Comparison of ENCODE assay signal across 13 cellular contexts in genomic region chr12:98422809-98423208, GRCh38.
DNase-seq lines count a peak whose midpoint lies in the region; TF ChIP-seq lines count a peak whose summit lies in the region.
"Had no signal": no experiment of that assay in that cellular context is flagged by ENCODE, and none has a peak within 500 bp of the region (broad histone marks: within the 10 kb centered on the region; RNA-seq: fewer than 3 reads in every experiment).

No MANE protein-coding gene starts in this region.

- H3K4me1 Mint-ChIP-seq in HFFc6 (ENCODE audit: low read depth): peaks cover 29% of the 10 kb centered on the region

- no peak overlapping the region for H2AFZ ChIP-seq in mammary epithelial cell (ENCODE audit: low read depth, low read length)

- peak; percentile 30; the same call in 1 of the 2 replicates for TF ChIP-seq CTCF in BJ (IDR thresholded peaks at IDR 0.05; ENCODE audit: insufficient read depth, low read depth, low read length)
- peak; percentile 67 for TF ChIP-seq CTCF in HFFc6 (IDR thresholded peaks at IDR 0.05)
- TF ChIP-seq CTCF in mammary epithelial cell (conservative IDR thresholded peaks at IDR 0.05 in 1 of 2, IDR thresholded peaks at IDR 0.05 in 1 of 2; ENCODE audit: extremely low read depth in 1 of 2, insufficient read depth in 1 of 2, low read depth in 1 of 2, low read length in 2 of 2): peak; percentile 50
- peak in 2 of 6 experiments; percentile 22 to 51 for TF ChIP-seq CTCF in esophagus squamous epithelium (IDR thresholded peaks at IDR 0.05)
- no peak for TF ChIP-seq CTCF in spleen (IDR thresholded peaks at IDR 0.05 in 8 of 11, conservative IDR thresholded peaks at IDR 0.05 in 3 of 11)

- no peaks in the 10 kb centered on the region for H3K79me2 ChIP-seq in mammary epithelial cell (ENCODE audit: insufficient read depth, low read length)

- POLR2A ChIA-PET in BJ (lab: Charles Lee): no interaction called here

- no peak overlapping the region for H3K27ac Mint-ChIP-seq in HFFc6

- H3K4me1 ChIP-seq in mammary epithelial cell (ENCODE audit: insufficient read depth, low read length): peaks cover 18% of the 10 kb centered on the region
- peaks cover 4 to 28% (median 17%) of the 10 kb centered on the region in 3 donors for H3K4me1 ChIP-seq in esophagus squamous epithelium
- peaks cover 0 to 28% (median 15%) of the 10 kb centered on the region in 6 donors for H3K4me1 ChIP-seq in spleen

- TF ChIP-seq POLR2A in esophagus squamous epithelium (IDR thresholded peaks at IDR 0.05): no peak
- no peak for TF ChIP-seq POLR2A in spleen (IDR thresholded peaks at IDR 0.05)

- no peaks in the 10 kb centered on the region for H3K36me3 ChIP-seq in BJ (ENCODE audit: control insufficient read depth, insufficient read depth, low read length)
- H3K36me3 ChIP-seq in mammary epithelial cell (ENCODE audit: insufficient read depth, low read length): no peaks in the 10 kb centered on the region
- no peaks in the 10 kb centered on the region for H3K36me3 ChIP-seq in esophagus squamous epithelium
- no peaks in the 10 kb centered on the region for H3K36me3 ChIP-seq in spleen

- no TSS peak for BruUV-seq in mammary epithelial cell (replicated peaks; lab: Mats Ljungman, UMichigan)

- 79% methylated on average over 4 of the region's 4 CpGs for WGBS in mammary epithelial cell (ENCODE audit: low coverage, missing lambda C conversion rate)
- 71 to 89% methylated on average over 2 to 4 of the region's 4 CpGs for WGBS in esophagus squamous epithelium, 2 donors
- WGBS in spleen, 5 donors: 75 to 95% (median 86%) methylated on average over 4 of the region's 4 CpGs

- peaks cover 1% of the 10 kb centered on the region; the same call in 1 of the 2 replicates for H3K27me3 Mint-ChIP-seq in HFFc6 (ENCODE audit: insufficient read depth)

- CTCF ChIA-PET in BJ (lab: Yijun Ruan, JAX): interaction anchor here (2.5 kb wide), 1 partner anchor 92 kb away, joined by 32 read pairs; the partner anchor contains the start of gene TMPO
- CTCF ChIA-PET in mammary epithelial cell (lab: Charles Lee; ENCODE audit: low non-redundant PET): no interaction called here

- no peak overlapping the region for H3K9ac ChIP-seq in mammary epithelial cell (ENCODE audit: insufficient read depth, low read length)

- DNase-seq in BJ (ENCODE audit: low read depth): no peak
- no peak for DNase-seq in HFFc6
- DNase-seq in mammary epithelial cell: peak; percentile 20
- DNase-seq in lung microvascular endothelial cell (ENCODE audit: low read depth in 2 of 2): peak; percentile 38 to 60
- DNase-seq in stimulated activated CD4-positive, alpha-beta T cell treated with anti-CD3 and anti-CD28 coated beads, Interleukin-1b, Interleukin-23, amount 100 ng/mL, for 48 hours: no peak
- DNase-seq in esophagus squamous epithelium (lab: John Stamatoyannopoulos, UW): no peak
- DNase-seq in stimulated activated CD4-positive, alpha-beta T cell treated with anti-CD3 and anti-CD28 coated beads, Interleukin-2, amount 100 ng/mL, for 24 hours: no peak
- no peak for DNase-seq in spleen
- DNase-seq: activated effector memory CD4-positive, alpha-beta T cell treated with Interleukin-2 at 50 U/mL for 16 hours; DMS79 treated with DMSO at 0.1 percent for 48 hours; NCI-H1436 treated with DMSO at 0.1 percent for 48 hours; substantia nigra had no signal

- no peak overlapping the region for H3K4me3 Mint-ChIP-seq in HFFc6

- no peak overlapping the region for H3K4me2 ChIP-seq in mammary epithelial cell (ENCODE audit: insufficient read depth, low read depth, low read length)

- H3K4me3 ChIP-seq in BJ (ENCODE audit: low read depth, low read length) (no peak overlapping the region), mammary epithelial cell (replicated peaks in 1 of 3; ENCODE audit: insufficient read depth in 1 of 3, low read depth in 2 of 3, low read length in 3 of 3) (no peak overlapping the region), esophagus squamous epithelium (no peak overlapping the region), spleen (no peak overlapping the region)

- H3K27me3 ChIP-seq in BJ (ENCODE audit: control insufficient read depth, insufficient read depth, low read length) (no peaks in the 10 kb centered on the region), mammary epithelial cell (ENCODE audit: insufficient read depth, low read length) (no peaks in the 10 kb centered on the region), esophagus squamous epithelium (no peaks in the 10 kb centered on the region), spleen (replicated peaks in 1 of 7) (no peaks in the 10 kb centered on the region)

- in situ Hi-C loops in mammary epithelial cell (cut with MboI; ENCODE audit: low sequenced_read_pairs in 2 of 2): loop anchor here in 1 of 2 donors (10.0 kb wide), 1 partner anchor 102 kb away; no protein-coding TSS in a partner anchor

- no peaks in the 10 kb centered on the region for H3K36me3 Mint-ChIP-seq in HFFc6 (ENCODE audit: low read depth)

- intact Hi-C loops in mammary epithelial cell (cut with micrococcal nuclease): loop anchor here (10.0 kb wide), 1 partner anchor 572 kb away; no protein-coding TSS in a partner anchor
- intact Hi-C loops in esophagus squamous epithelium (cut with DNase I): loop anchor here (10.0 kb wide), 1 partner anchor 62 kb away; no protein-coding TSS in a partner anchor
- intact Hi-C loops in spleen (cut with DNase I; ENCODE audit: low total_unique reads): no loop called here

- dilution Hi-C loops in mammary epithelial cell (cut with HindIII; ENCODE audit: low sequenced_read_pairs): no loop called here

- H3K9me3 ChIP-seq in mammary epithelial cell (replicated peaks; ENCODE audit: insufficient read depth, low read length): no peaks in the 10 kb centered on the region
- no peaks in the 10 kb centered on the region for H3K9me3 ChIP-seq in esophagus squamous epithelium
- no peaks in the 10 kb centered on the region for H3K9me3 ChIP-seq in spleen

- H3K9me3 Mint-ChIP-seq in HFFc6: no peaks in the 10 kb centered on the region
- H3K9me3 Mint-ChIP-seq: nephron had no signal

- H4K20me1 ChIP-seq in mammary epithelial cell (ENCODE audit: insufficient read depth, low read length): no peaks in the 10 kb centered on the region

- H3K27ac ChIP-seq in mammary epithelial cell (ENCODE audit: insufficient read depth, low read depth, low read length): no peak overlapping the region
- H3K27ac ChIP-seq in esophagus squamous epithelium: no peak overlapping the region
- no peak overlapping the region for H3K27ac ChIP-seq in spleen

Comparison
In these comparisons a context has a peak if more than half of its experiments do, and no peak if none do; other contexts are left out.
1. DNase-seq: peak in mammary epithelial cell (single experiment) and lung microvascular endothelial cell (2 of 2); none in BJ (single experiment), HFFc6 (single experiment), stimulated activated CD4-positive, alpha-beta T cell treated with anti-CD3 and anti-CD28 coated beads, Interleukin-1b, Interleukin-23, amount 100 ng/mL, for 48 hours (single experiment), esophagus squamous epithelium (single experiment), stimulated activated CD4-positive, alpha-beta T cell treated with anti-CD3 and anti-CD28 coated beads, Interleukin-2, amount 100 ng/mL, for 24 hours (0 of 2) and spleen (single experiment).
2. CTCF ChIP-seq: peak in BJ (single experiment), HFFc6 (single experiment) and mammary epithelial cell (2 of 2); none in spleen (0 of 11).